1 cellular context compared by ENCODE assay signal in the genomic region with DNA sequence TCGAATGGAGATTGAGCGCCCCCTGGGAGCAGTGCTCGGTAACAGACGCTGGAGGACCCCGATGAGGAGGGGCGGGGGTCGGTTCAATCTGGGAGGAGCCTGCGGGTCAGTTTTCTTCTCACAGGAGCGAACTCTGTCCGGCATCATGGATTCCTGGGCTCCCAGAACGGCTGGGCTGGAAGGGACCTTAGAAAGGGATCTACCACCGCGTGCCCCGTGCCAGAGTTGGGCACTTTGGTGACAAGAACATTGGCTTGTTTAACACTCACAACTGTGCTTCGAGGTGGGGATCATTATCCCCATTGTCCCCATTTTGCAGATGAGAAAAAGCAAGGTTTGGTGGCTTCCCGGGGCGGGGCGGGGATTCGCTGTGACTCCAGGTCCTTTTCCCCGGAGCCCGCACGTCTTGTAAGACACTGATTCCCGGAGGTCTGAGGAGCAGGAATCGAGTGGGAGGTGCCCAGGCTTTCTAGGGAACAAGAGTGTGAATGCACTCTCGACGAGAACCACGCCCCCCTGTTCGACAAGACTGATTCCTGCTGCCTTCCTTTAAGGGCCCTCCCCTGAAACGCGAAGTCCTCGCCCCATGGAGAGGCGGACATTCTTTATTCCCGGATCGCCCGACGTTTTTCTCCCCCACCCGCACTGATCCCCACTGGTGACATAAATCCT.
A peak's percentile ranks its signal among the peaks of the same experiment; 100 is the strongest.
TF ChIP-seq lines count a peak whose summit lies in the region.

No MANE protein-coding gene starts in this region.

TF ChIP-seq in HepG2, 621 proteins besides CTCF, POLR2A, EP300 and RAD21 (continued from another document and continues in another):
- TF ChIP-seq, protein P1, sequence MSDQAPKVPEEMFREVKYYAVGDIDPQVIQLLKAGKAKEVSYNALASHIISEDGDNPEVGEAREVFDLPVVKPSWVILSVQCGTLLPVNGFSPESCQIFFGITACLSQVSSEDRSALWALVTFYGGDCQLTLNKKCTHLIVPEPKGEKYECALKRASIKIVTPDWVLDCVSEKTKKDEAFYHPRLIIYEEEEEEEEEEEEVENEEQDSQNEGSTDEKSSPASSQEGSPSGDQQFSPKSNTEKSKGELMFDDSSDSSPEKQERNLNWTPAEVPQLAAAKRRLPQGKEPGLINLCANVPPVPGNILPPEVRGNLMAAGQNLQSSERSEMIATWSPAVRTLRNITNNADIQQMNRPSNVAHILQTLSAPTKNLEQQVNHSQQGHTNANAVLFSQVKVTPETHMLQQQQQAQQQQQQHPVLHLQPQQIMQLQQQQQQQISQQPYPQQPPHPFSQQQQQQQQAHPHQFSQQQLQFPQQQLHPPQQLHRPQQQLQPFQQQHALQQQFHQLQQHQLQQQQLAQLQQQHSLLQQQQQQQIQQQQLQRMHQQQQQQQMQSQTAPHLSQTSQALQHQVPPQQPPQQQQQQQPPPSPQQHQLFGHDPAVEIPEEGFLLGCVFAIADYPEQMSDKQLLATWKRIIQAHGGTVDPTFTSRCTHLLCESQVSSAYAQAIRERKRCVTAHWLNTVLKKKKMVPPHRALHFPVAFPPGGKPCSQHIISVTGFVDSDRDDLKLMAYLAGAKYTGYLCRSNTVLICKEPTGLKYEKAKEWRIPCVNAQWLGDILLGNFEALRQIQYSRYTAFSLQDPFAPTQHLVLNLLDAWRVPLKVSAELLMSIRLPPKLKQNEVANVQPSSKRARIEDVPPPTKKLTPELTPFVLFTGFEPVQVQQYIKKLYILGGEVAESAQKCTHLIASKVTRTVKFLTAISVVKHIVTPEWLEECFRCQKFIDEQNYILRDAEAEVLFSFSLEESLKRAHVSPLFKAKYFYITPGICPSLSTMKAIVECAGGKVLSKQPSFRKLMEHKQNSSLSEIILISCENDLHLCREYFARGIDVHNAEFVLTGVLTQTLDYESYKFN (CRISPR knock-in tag; conservative IDR thresholded peaks at IDR 0.05), result peak; percentile 45
- peak; percentile 39; the same call in 1 of the 2 replicates for TF ChIP-seq YEATS2 (CRISPR knock-in tag; IDR thresholded peaks at IDR 0.05; ENCODE audit: borderline replicate concordance)
- peak; percentile 96 for TF ChIP-seq ZBTB7A (CRISPR knock-in tag; IDR thresholded peaks at IDR 0.05)
- TF ChIP-seq ATF7 (IDR thresholded peaks at IDR 0.05), result no peak
- no peak; the same call in 1 of the 2 replicates for TF ChIP-seq ATF7 (CRISPR knock-in tag; IDR thresholded peaks at IDR 0.05)
- peak; percentile 97; the same call in 1 of the 2 replicates for TF ChIP-seq ZBTB38 (CRISPR knock-in tag; IDR thresholded peaks at IDR 0.05)
- TF ChIP-seq KDM5A (IDR thresholded peaks at IDR 0.05; ENCODE audit: borderline replicate concordance, low read length), result no peak; the same call in 1 of the 2 replicates
- no peak for TF ChIP-seq NPAS2 (CRISPR knock-in tag; IDR thresholded peaks at IDR 0.05; ENCODE audit: borderline replicate concordance)
- TF ChIP-seq, protein P2, sequence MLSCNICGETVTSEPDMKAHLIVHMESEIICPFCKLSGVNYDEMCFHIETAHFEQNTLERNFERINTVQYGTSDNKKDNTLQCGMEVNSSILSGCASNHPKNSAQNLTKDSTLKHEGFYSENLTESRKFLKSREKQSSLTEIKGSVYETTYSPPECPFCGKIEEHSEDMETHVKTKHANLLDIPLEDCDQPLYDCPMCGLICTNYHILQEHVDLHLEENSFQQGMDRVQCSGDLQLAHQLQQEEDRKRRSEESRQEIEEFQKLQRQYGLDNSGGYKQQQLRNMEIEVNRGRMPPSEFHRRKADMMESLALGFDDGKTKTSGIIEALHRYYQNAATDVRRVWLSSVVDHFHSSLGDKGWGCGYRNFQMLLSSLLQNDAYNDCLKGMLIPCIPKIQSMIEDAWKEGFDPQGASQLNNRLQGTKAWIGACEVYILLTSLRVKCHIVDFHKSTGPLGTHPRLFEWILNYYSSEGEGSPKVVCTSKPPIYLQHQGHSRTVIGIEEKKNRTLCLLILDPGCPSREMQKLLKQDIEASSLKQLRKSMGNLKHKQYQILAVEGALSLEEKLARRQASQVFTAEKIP (CRISPR knock-in tag; IDR thresholded peaks at IDR 0.05; ENCODE audit: borderline replicate concordance), result no peak
- TF ChIP-seq GATAD2A (CRISPR knock-in tag; IDR thresholded peaks at IDR 0.05), result peak; percentile 74
- 0 out of 2 replicates have a peak, but pooled peaks have one; percentile 58 for TF ChIP-seq ZSCAN22 (CRISPR knock-in tag; IDR thresholded peaks at IDR 0.05)
- peak; percentile 84 for TF ChIP-seq ZNF572 (CRISPR knock-in tag; IDR thresholded peaks at IDR 0.05)
- TF ChIP-seq NKX3-1 (CRISPR knock-in tag; IDR thresholded peaks at IDR 0.05), result no peak
- peak; percentile 66; the same call in 1 of the 2 replicates for TF ChIP-seq ZNF3 (CRISPR knock-in tag; IDR thresholded peaks at IDR 0.05)
- peak; percentile 79; the same call in 1 of the 2 replicates for TF ChIP-seq ZNF709 (CRISPR knock-in tag; IDR thresholded peaks at IDR 0.05)
- TF ChIP-seq ZNF891 (CRISPR knock-in tag; IDR thresholded peaks at IDR 0.05), result 0 out of 2 replicates have a peak, but pooled peaks have one; percentile 9
- no peak for TF ChIP-seq NFE2L2 (IDR thresholded peaks at IDR 0.05; ENCODE audit: low read length)
- peak; percentile 12; the same call in 1 of the 2 replicates for TF ChIP-seq ZNF557 (CRISPR knock-in tag; IDR thresholded peaks at IDR 0.05)
- TF ChIP-seq ZNF235 (CRISPR knock-in tag; IDR thresholded peaks at IDR 0.05; ENCODE audit: borderline replicate concordance), result 0 out of 2 replicates have a peak, but pooled peaks have one; percentile 21
- TF ChIP-seq ZNF558 (CRISPR knock-in tag; IDR thresholded peaks at IDR 0.05; ENCODE audit: borderline replicate concordance), result no peak
- peak; percentile 55; the same call in 1 of the 2 replicates for TF ChIP-seq ZFP36L1 (CRISPR knock-in tag; IDR thresholded peaks at IDR 0.05)
- TF ChIP-seq, protein P3, sequence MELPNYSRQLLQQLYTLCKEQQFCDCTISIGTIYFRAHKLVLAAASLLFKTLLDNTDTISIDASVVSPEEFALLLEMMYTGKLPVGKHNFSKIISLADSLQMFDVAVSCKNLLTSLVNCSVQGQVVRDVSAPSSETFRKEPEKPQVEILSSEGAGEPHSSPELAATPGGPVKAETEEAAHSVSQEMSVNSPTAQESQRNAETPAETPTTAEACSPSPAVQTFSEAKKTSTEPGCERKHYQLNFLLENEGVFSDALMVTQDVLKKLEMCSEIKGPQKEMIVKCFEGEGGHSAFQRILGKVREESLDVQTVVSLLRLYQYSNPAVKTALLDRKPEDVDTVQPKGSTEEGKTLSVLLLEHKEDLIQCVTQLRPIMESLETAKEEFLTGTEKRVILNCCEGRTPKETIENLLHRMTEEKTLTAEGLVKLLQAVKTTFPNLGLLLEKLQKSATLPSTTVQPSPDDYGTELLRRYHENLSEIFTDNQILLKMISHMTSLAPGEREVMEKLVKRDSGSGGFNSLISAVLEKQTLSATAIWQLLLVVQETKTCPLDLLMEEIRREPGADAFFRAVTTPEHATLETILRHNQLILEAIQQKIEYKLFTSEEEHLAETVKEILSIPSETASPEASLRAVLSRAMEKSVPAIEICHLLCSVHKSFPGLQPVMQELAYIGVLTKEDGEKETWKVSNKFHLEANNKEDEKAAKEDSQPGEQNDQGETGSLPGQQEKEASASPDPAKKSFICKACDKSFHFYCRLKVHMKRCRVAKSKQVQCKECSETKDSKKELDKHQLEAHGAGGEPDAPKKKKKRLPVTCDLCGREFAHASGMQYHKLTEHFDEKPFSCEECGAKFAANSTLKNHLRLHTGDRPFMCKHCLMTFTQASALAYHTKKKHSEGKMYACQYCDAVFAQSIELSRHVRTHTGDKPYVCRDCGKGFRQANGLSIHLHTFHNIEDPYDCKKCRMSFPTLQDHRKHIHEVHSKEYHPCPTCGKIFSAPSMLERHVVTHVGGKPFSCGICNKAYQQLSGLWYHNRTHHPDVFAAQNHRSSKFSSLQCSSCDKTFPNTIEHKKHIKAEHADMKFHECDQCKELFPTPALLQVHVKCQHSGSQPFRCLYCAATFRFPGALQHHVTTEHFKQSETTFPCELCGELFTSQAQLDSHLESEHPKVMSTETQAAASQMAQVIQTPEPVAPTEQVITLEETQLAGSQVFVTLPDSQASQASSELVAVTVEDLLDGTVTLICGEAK (IDR thresholded peaks at IDR 0.05), result no peak
- TF ChIP-seq, protein P3 (CRISPR knock-in tag; IDR thresholded peaks at IDR 0.05), result no peak; the same call in 1 of the 2 replicates
- peak; percentile 46; the same call in 1 of the 2 replicates for TF ChIP-seq SP5 (CRISPR knock-in tag; IDR thresholded peaks at IDR 0.05; ENCODE audit: borderline replicate concordance, low read depth)
- TF ChIP-seq, protein P4, sequence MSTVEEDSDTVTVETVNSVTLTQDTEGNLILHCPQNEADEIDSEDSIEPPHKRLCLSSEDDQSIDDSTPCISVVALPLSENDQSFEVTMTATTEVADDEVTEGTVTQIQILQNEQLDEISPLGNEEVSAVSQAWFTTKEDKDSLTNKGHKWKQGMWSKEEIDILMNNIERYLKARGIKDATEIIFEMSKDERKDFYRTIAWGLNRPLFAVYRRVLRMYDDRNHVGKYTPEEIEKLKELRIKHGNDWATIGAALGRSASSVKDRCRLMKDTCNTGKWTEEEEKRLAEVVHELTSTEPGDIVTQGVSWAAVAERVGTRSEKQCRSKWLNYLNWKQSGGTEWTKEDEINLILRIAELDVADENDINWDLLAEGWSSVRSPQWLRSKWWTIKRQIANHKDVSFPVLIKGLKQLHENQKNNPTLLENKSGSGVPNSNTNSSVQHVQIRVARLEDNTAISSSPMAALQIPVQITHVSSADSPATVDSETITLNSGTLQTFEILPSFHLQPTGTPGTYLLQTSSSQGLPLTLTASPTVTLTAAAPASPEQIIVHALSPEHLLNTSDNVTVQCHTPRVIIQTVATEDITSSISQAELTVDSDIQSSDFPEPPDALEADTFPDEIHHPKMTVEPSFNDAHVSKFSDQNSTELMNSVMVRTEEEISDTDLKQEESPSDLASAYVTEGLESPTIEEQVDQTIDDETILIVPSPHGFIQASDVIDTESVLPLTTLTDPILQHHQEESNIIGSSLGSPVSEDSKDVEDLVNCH (CRISPR knock-in tag; IDR thresholded peaks at IDR 0.05), result peak; percentile 61; the same call in 1 of the 2 replicates
- TF ChIP-seq SIX4 (CRISPR knock-in tag; IDR thresholded peaks at IDR 0.05), result peak; percentile 64; the same call in 1 of the 2 replicates
- TF ChIP-seq FOXK1 (CRISPR knock-in tag; IDR thresholded peaks at IDR 0.05; ENCODE audit: borderline replicate concordance, low read depth), result peak; percentile 72
- peak; percentile 48 for TF ChIP-seq RBM39 (IDR thresholded peaks at IDR 0.05; ENCODE audit: low read depth, low read length, poor library complexity, severe bottlenecking)
- TF ChIP-seq NRL (CRISPR knock-in tag; IDR thresholded peaks at IDR 0.05; ENCODE audit: borderline replicate concordance), result peak; percentile 20
- TF ChIP-seq, protein P5, sequence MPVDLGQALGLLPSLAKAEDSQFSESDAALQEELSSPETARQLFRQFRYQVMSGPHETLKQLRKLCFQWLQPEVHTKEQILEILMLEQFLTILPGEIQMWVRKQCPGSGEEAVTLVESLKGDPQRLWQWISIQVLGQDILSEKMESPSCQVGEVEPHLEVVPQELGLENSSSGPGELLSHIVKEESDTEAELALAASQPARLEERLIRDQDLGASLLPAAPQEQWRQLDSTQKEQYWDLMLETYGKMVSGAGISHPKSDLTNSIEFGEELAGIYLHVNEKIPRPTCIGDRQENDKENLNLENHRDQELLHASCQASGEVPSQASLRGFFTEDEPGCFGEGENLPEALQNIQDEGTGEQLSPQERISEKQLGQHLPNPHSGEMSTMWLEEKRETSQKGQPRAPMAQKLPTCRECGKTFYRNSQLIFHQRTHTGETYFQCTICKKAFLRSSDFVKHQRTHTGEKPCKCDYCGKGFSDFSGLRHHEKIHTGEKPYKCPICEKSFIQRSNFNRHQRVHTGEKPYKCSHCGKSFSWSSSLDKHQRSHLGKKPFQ (CRISPR knock-in tag; IDR thresholded peaks at IDR 0.05; ENCODE audit: insufficient replicate concordance), result peak; percentile 84
- peak; percentile 26; the same call in 1 of the 2 replicates for TF ChIP-seq HNF4A (CRISPR knock-in tag; IDR thresholded peaks at IDR 0.05)
- TF ChIP-seq, protein P6, sequence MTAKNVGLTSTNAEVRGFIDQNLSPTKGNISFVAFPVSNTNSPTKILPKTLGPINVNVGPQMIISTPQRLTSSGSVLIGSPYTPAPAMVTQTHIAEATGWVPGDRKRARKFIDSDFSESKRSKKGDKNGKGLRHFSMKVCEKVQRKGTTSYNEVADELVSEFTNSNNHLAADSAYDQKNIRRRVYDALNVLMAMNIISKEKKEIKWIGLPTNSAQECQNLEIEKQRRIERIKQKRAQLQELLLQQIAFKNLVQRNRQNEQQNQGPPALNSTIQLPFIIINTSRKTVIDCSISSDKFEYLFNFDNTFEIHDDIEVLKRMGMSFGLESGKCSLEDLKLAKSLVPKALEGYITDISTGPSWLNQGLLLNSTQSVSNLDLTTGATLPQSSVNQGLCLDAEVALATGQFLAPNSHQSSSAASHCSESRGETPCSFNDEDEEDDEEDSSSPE (CRISPR knock-in tag; IDR thresholded peaks at IDR 0.05), result peak; percentile 37; the same call in 1 of the 2 replicates
- TF ChIP-seq BORCS8-MEF2B (CRISPR knock-in tag; IDR thresholded peaks at IDR 0.05), result peak; percentile 32; the same call in 1 of the 2 replicates
- no peak for TF ChIP-seq ZNF264 (CRISPR knock-in tag; IDR thresholded peaks at IDR 0.05)
- peak; percentile 90 for TF ChIP-seq ZNF782 (CRISPR knock-in tag; IDR thresholded peaks at IDR 0.05; ENCODE audit: borderline replicate concordance)
- peak; percentile 52 for TF ChIP-seq ZNF343 (CRISPR knock-in tag; IDR thresholded peaks at IDR 0.05)
